ENCODE assay signal across 1 cellular context in genomic region chr12:107632246-107632645, GRCh38.
TF ChIP-seq lines count a peak whose summit lies in the region.

No MANE protein-coding gene starts in this region.

TF ChIP-seq in GM23338, 12 proteins besides CTCF, POLR2A, EP300 and RAD21 (continued from another document):
- TF ChIP-seq ETS1 (IDR thresholded peaks at IDR 0.05) (no peak), EZH2phosphoT487 (IDR thresholded peaks at IDR 0.05; ENCODE audit: unreplicated experiment) (no peak), JUNB (IDR thresholded peaks at IDR 0.05; ENCODE audit: unreplicated experiment) (no peak)
